Comparison of ENCODE assay signal across 10 cellular contexts in genomic region chr1:220877348-220878095, GRCh38. TPM values are rescaled to one million over a fixed set of nuclear protein-coding genes. Genes with fewer than 3 reads are reported as not detected.
DNase-seq lines count a peak whose midpoint lies in the region; ATAC-seq and TF ChIP-seq lines count a peak whose summit lies in the region.
"Had no signal": no experiment of that assay in that cellular context is flagged by ENCODE, and none has a peak within 500 bp of the region (broad histone marks: within the 10 kb centered on the region; RNA-seq: fewer than 3 reads in every experiment).

No MANE protein-coding gene starts in this region.

- H2BK5ac ChIP-seq in trophoblast cell (ENCODE audit: low read depth, low read length, poor library complexity): no peak overlapping the region

- H3K79me1 ChIP-seq in trophoblast cell (ENCODE audit: low read length): no peaks in the 10 kb centered on the region

- H3K27ac Mint-ChIP-seq in GM23338: no peak overlapping the region

- peaks cover 49% of the 10 kb centered on the region for H3K4me1 ChIP-seq in GM23338 (ENCODE audit: insufficient read depth)
- peaks cover 79% of the 10 kb centered on the region for H3K4me1 ChIP-seq in left ventricle myocardium inferior
- peaks cover 19% of the 10 kb centered on the region in 2 experiments for H3K4me1 ChIP-seq in trophoblast cell (ENCODE audit: control insufficient read depth in 1 of 2, insufficient read depth in 2 of 2, low read length in 2 of 2)

- no peaks in the 10 kb centered on the region for H3K9me2 ChIP-seq in GM23338 (ENCODE audit: insufficient read depth)

- peaks cover 48% of the 10 kb centered on the region for H3K4me1 Mint-ChIP-seq in GM23338

- no peak overlapping the region for H3K18ac ChIP-seq in trophoblast cell (ENCODE audit: low read length)

- H3K9me3 Mint-ChIP-seq in GM23338: peaks cover 4% of the 10 kb centered on the region; the same call in 1 of the 3 replicates

- H2AFZ ChIP-seq in GM23338: peak overlapping the region; percentile 67
- no peak overlapping the region for H2AFZ ChIP-seq in trophoblast cell (ENCODE audit: insufficient read depth, low read length, poor library complexity)

- H3K4me2 ChIP-seq in GM23338 (peak overlapping the region; percentile 85), trophoblast cell (ENCODE audit: low read length) (peak overlapping the region; percentile 55)

- peak; percentile 2; the same call in 2 of the 3 replicates for ATAC-seq in GM23338
- ATAC-seq: K562 had no signal

- no peaks in the 10 kb centered on the region for H3K9me3 ChIP-seq in left ventricle myocardium inferior (replicated peaks)
- peaks cover 3% of the 10 kb centered on the region for H3K9me3 ChIP-seq in trophoblast cell (ENCODE audit: insufficient read depth, low read depth, low read length)

- intact Hi-C loops in left ventricle myocardium inferior (cut with micrococcal nuclease): loop anchor here (10.0 kb wide), 2 partner anchors 63 to 327 kb away; no protein-coding TSS in a partner anchor

- WGBS in trophoblast cell (ENCODE audit: extremely low coverage, insufficient coverage, insufficient read length): no CpG with 5 or more reads among the region's 28 CpGs

- no peaks in the 10 kb centered on the region for H3K79me2 ChIP-seq in GM23338 (replicated peaks; ENCODE audit: insufficient read depth)
- no peaks in the 10 kb centered on the region for H3K79me2 ChIP-seq in trophoblast cell (ENCODE audit: control insufficient read depth, insufficient read depth, low read length, poor library complexity)

- no peak overlapping the region for H4K12ac ChIP-seq in trophoblast cell (ENCODE audit: low read depth, low read length)

- no peak overlapping the region for H2AK5ac ChIP-seq in trophoblast cell (ENCODE audit: low read length)

- H2BK12ac ChIP-seq in trophoblast cell (ENCODE audit: low read length): no peak overlapping the region

- no peak for TF ChIP-seq CTCF in GM23338 (conservative IDR thresholded peaks at IDR 0.05; ENCODE audit: low read depth in 2 of 2)
- no peak for TF ChIP-seq CTCF in left ventricle myocardium inferior (IDR thresholded peaks at IDR 0.05; ENCODE audit: borderline replicate concordance)

- no peak overlapping the region for H4K8ac ChIP-seq in trophoblast cell (ENCODE audit: low read depth, low read length)

- H4K91ac ChIP-seq in trophoblast cell (ENCODE audit: low read depth, low read length): no peak overlapping the region

- H3K36me3 ChIP-seq in GM23338 (ENCODE audit: insufficient read depth) (no peaks in the 10 kb centered on the region), left ventricle myocardium inferior (peaks cover 8% of the 10 kb centered on the region), trophoblast cell (ENCODE audit: control insufficient read depth in 1 of 2, insufficient read depth in 2 of 2, low read length in 2 of 2) (no peaks in the 10 kb centered on the region)

- H3K4me3 ChIP-seq in GM23338: peak overlapping the region; percentile 57
- H3K4me3 ChIP-seq in left ventricle myocardium inferior: peak overlapping the region; percentile 99
- H3K4me3 ChIP-seq in trophoblast cell (ENCODE audit: low read depth, low read length): no peak overlapping the region
- H3K4me3 ChIP-seq: K562 had no signal

- H3K27ac ChIP-seq in GM23338 (ENCODE audit: low read depth) (no peak overlapping the region), left ventricle myocardium inferior (replicated peaks) (peak overlapping the region; percentile 99), trophoblast cell (ENCODE audit: low read depth, low read length) (no peak overlapping the region)

- H3K14ac ChIP-seq in trophoblast cell (ENCODE audit: low read length): no peak overlapping the region

- no peaks in the 10 kb centered on the region; the same call in 2 of the 3 replicates for H3K36me3 Mint-ChIP-seq in GM23338 (ENCODE audit: low read depth)

- DNase-seq in GM23338 (ENCODE audit: low spot score): peak; percentile 65
- DNase-seq in SKM-1 (lab: John Stamatoyannopoulos, UW; ENCODE audit: unreplicated experiment): peak; percentile 59
- no peak for DNase-seq in left ventricle myocardium inferior
- no peak for DNase-seq in trophoblast cell
- no peak for DNase-seq in stimulated activated naive CD4-positive, alpha-beta T cell (lab: John Stamatoyannopoulos, UW)
- no peak for DNase-seq in activated CD4-positive, CD25-positive, alpha-beta regulatory T cell treated with anti-CD3 and anti-CD28 coated beads, Interleukin-2, amount 50 U/mL, for 72 hours
- DNase-seq in stimulated activated CD4-positive, alpha-beta T cell treated with anti-CD3 and anti-CD28 coated beads, Interleukin-1b, Interleukin-23, amount 100 ng/mL, for 48 hours: no peak
- no peak for DNase-seq in NCI-H2227 treated with DMSO at 0.1 percent for 48 hours (lab: John Stamatoyannopoulos, UW)
- DNase-seq: activated naive CD4-positive, alpha-beta T cell had no signal

- H3K4me3 Mint-ChIP-seq in GM23338: peak overlapping the region; percentile 76

- H3K4ac ChIP-seq in trophoblast cell (ENCODE audit: low read depth, low read length): no peak overlapping the region

- no peak overlapping the region for H2BK120ac ChIP-seq in trophoblast cell (ENCODE audit: insufficient read depth, low read length, poor library complexity)

- H3K23ac ChIP-seq in trophoblast cell (ENCODE audit: low read length): no peak overlapping the region

- peaks cover 82% of the 10 kb centered on the region for H3K27me3 Mint-ChIP-seq in GM23338 (ENCODE audit: insufficient read depth, low read depth, poor library complexity)

- peaks cover 11% of the 10 kb centered on the region; the same call in 1 of the 2 replicates for H3F3A ChIP-seq in GM23338 (replicated peaks; ENCODE audit: low read depth)

- no peak overlapping the region for H3K9ac ChIP-seq in trophoblast cell (ENCODE audit: low read length)

- H3K27me3 ChIP-seq in GM23338 (ENCODE audit: insufficient read depth) (peaks cover 88% of the 10 kb centered on the region), left ventricle myocardium inferior (ENCODE audit: low read depth) (peaks cover 22% of the 10 kb centered on the region), trophoblast cell (ENCODE audit: insufficient read depth, low read length) (peaks cover 65% of the 10 kb centered on the region)

- H4K20me1 ChIP-seq in GM23338 (replicated peaks; ENCODE audit: insufficient read depth): peaks cover 42% of the 10 kb centered on the region

TF ChIP-seq in GM23338, 12 proteins besides CTCF, POLR2A, EP300 and RAD21:
- peak; percentile 98 for TF ChIP-seq EZH2 (IDR thresholded peaks at IDR 0.05; ENCODE audit: low read depth, unreplicated experiment)
- peak; percentile 53 for TF ChIP-seq EZH2phosphoT487 (IDR thresholded peaks at IDR 0.05; ENCODE audit: unreplicated experiment)
- no peak for TF ChIP-seq NANOG (IDR thresholded peaks at IDR 0.05; ENCODE audit: borderline replicate concordance)

RNA-seq across cellular contexts. Expression of gene HLX, which starts 1.7 kb away (rescaled TPM):
- total RNA-seq in GM23338 (2014; rRNA removed; shearing (Covaris generic)): 0.07 TPM in 1 of 2 replicates, not detected in the other
- not detected in 2 replicates for polyA plus RNA-seq in GM23338 (2016; fragmentation: Nextera tagmentation; extraction: Ambion mirVana)
- 3.5 TPM for total RNA-seq in left ventricle myocardium inferior
- 1.6 and 1.8 TPM in 2 replicates for polyA plus RNA-seq in trophoblast cell (2013)

Comparison
In these comparisons a context has a peak if more than half of its experiments do, and no peak if none do; other contexts are left out.
1. DNase-seq: peak in GM23338 (single experiment) and SKM-1 (single experiment); none in left ventricle myocardium inferior (single experiment), trophoblast cell (0 of 2), stimulated activated naive CD4-positive, alpha-beta T cell (0 of 6), activated CD4-positive, CD25-positive, alpha-beta regulatory T cell treated with anti-CD3 and anti-CD28 coated beads, Interleukin-2, amount 50 U/mL, for 72 hours (single experiment), stimulated activated CD4-positive, alpha-beta T cell treated with anti-CD3 and anti-CD28 coated beads, Interleukin-1b, Interleukin-23, amount 100 ng/mL, for 48 hours (single experiment) and NCI-H2227 treated with DMSO at 0.1 percent for 48 hours (single experiment).